In genomic region chr6:27154696-27155095, GRCh38 we compare ENCODE assay signal across 17 cellular contexts.
DNase-seq lines count a peak whose midpoint lies in the region; ATAC-seq, FAIRE-seq and TF ChIP-seq lines count a peak whose summit lies in the region.
"Had no signal": no experiment of that assay in that cellular context is flagged by ENCODE, and none has a peak within 500 bp of the region (broad histone marks: within the 10 kb centered on the region; RNA-seq: fewer than 3 reads in every experiment).

No MANE protein-coding gene starts in this region.

- H3K4me1 ChIP-seq in OCI-LY7 (ENCODE audit: insufficient read depth, low read length, poor library complexity, severe bottlenecking) (peaks cover 48% of the 10 kb centered on the region), GM12878 (ENCODE audit: control insufficient read depth, insufficient read depth, low read length) (peaks cover 8% of the 10 kb centered on the region)

- no peaks in the 10 kb centered on the region for H3K36me3 Mint-ChIP-seq in activated naive CD4-positive, alpha-beta T cell treated with anti-CD3 and anti-CD28 coated beads, Interleukin-2, amount 50 U/mL, for 24 hours

- H3K27ac Mint-ChIP-seq in activated naive CD4-positive, alpha-beta T cell treated with anti-CD3 and anti-CD28 coated beads, Interleukin-2, amount 50 U/mL, for 24 hours = peak overlapping the region; percentile 77

- no peaks in the 10 kb centered on the region for H3K27me3 ChIP-seq in GM12878 (replicated peaks in 1 of 2; ENCODE audit: control insufficient read depth in 2 of 2, insufficient read depth in 2 of 2, low read length in 1 of 2)
- H3K27me3 ChIP-seq: SJSA1, upper lobe of left lung had no signal

- CTCF ChIA-PET in OCI-LY7 (lab: Charles Lee; ENCODE audit: unreplicated experiment) (interaction anchor here (0.9 kb wide), 1 partner anchor 11 kb away, joined by 3 read pairs; no protein-coding TSS in a partner anchor), GM12878 (lab: Yijun Ruan, JAX) (interaction anchor here (1.0 to 5.7 kb wide), 7 partner anchors 7 to 641 kb away, joined by 3 to 46 read pairs (median 5); a partner anchor contains a TSS)

- H3K4me1 Mint-ChIP-seq in activated naive CD4-positive, alpha-beta T cell treated with anti-CD3 and anti-CD28 coated beads, Interleukin-2, amount 50 U/mL, for 24 hours = peaks cover 39% of the 10 kb centered on the region
- H3K4me1 Mint-ChIP-seq: endodermal cell had no signal

- H2AFZ ChIP-seq in OCI-LY7 (ENCODE audit: low read length) (peak overlapping the region; percentile 79; the same call in 1 of the 2 replicates), GM12878 (ENCODE audit: control insufficient read depth, low read depth, low read length) (peak overlapping the region; percentile 35)

- DNase-seq in activated naive CD4-positive, alpha-beta T cell (lab: John Stamatoyannopoulos, UW) = no peak
- DNase-seq in OCI-LY7 (ENCODE audit: low spot score) = no peak
- no peak for DNase-seq in GM12878 (ENCODE audit: low read depth, low spot score)
- DNase-seq in NCI-H1105 (lab: John Stamatoyannopoulos, UW) = no peak
- DNase-seq: activated CD4-positive, alpha-beta T cell treated with anti-CD3 and anti-CD28 coated beads for 1 hour; endodermal cell; KBM-7; NCI-H1105 treated with DMSO at 0.1 percent for 48 hours; NCI-H2171; right cardiac atrium; T1000; upper lobe of left lung had no signal

- RAD21 ChIA-PET in GM12878 (lab: Charles Lee; ENCODE audit: unreplicated experiment) = interaction anchor here (1.3 to 5.3 kb wide), 4 partner anchors 21 to 738 kb away, joined by 4 to 37 read pairs (median 8); a partner anchor contains a TSS

- H3K36me3 ChIP-seq in OCI-LY7 (ENCODE audit: insufficient read depth, low read length) = no peaks in the 10 kb centered on the region
- no peaks in the 10 kb centered on the region for H3K36me3 ChIP-seq in GM12878 (ENCODE audit: control insufficient read depth in 2 of 2, insufficient read depth in 2 of 2, low read length in 1 of 2)
- H3K36me3 ChIP-seq: SJSA1, upper lobe of left lung had no signal

- H3K9ac ChIP-seq in GM12878 (ENCODE audit: control insufficient read depth, insufficient read depth, low read length) = no peak overlapping the region

- BruUV-seq in OCI-LY7 (replicated peaks; lab: Mats Ljungman, UMichigan) (no TSS peak), GM12878 (replicated peaks; lab: Mats Ljungman, UMichigan) (no TSS peak)

- H4K20me1 ChIP-seq in OCI-LY7 (ENCODE audit: insufficient read depth, low read length) (no peaks in the 10 kb centered on the region), GM12878 (ENCODE audit: control insufficient read depth, insufficient read depth) (no peaks in the 10 kb centered on the region)

- TF ChIP-seq RAD21 in GM12878 (IDR thresholded peaks at IDR 0.05; ENCODE audit: insufficient read depth, low read depth, low read length) = no peak

- in situ Hi-C loops in GM12878 (cut with MboI) = loop anchor here (10.0 to 25.0 kb wide), 2 partner anchors 650 to 1208 kb away; a partner anchor contains a TSS

- FAIRE-seq in GM12878 (lab: Jason Lieb, UNC) = no peak

- no peaks in the 10 kb centered on the region for H3K27me3 Mint-ChIP-seq in activated naive CD4-positive, alpha-beta T cell treated with anti-CD3 and anti-CD28 coated beads, Interleukin-2, amount 50 U/mL, for 24 hours

- POLR2A ChIA-PET in OCI-LY7 (lab: Charles Lee) (interaction anchor here (0.6 to 5.4 kb wide), 9 partner anchors 9 to 1454 kb away, joined by 3 to 62 read pairs (median 9); a partner anchor contains a TSS), GM12878 (lab: Charles Lee) (interaction anchor here (1.0 to 3.4 kb wide), 4 partner anchors 8 to 653 kb away, joined by 3 to 27 read pairs (median 12); a partner anchor contains a TSS)

- ATAC-seq in GM12878 (0 out of 3 replicates have a peak, but pooled peaks have one; percentile 10), GM21390 (IDR thresholded peaks at IDR 0.05; ENCODE audit: unreplicated experiment) (no peak), GM18502 (IDR thresholded peaks at IDR 0.05; ENCODE audit: poor library complexity, unreplicated experiment) (no peak), HG02885 (IDR thresholded peaks at IDR 0.05; ENCODE audit: poor library complexity, unreplicated experiment) (no peak)
- ATAC-seq: right cardiac atrium had no signal

- peak overlapping the region; percentile 65 for H3K4me3 Mint-ChIP-seq in activated naive CD4-positive, alpha-beta T cell treated with anti-CD3 and anti-CD28 coated beads, Interleukin-2, amount 50 U/mL, for 24 hours
- H3K4me3 Mint-ChIP-seq: endodermal cell had no signal

- H3K9me3 Mint-ChIP-seq in activated naive CD4-positive, alpha-beta T cell treated with anti-CD3 and anti-CD28 coated beads, Interleukin-2, amount 50 U/mL, for 24 hours = no peaks in the 10 kb centered on the region
- H3K9me3 Mint-ChIP-seq: endodermal cell had no signal

- H3K79me2 ChIP-seq in OCI-LY7 (ENCODE audit: insufficient read depth, low read depth, low read length) (no peaks in the 10 kb centered on the region), GM12878 (ENCODE audit: control insufficient read depth, insufficient read depth, low read length) (no peaks in the 10 kb centered on the region)

- H3K27ac ChIP-seq in OCI-LY7 (ENCODE audit: low read depth, low read length, poor library complexity, severe bottlenecking) (peak overlapping the region; percentile 92), GM12878 (ENCODE audit: control insufficient read depth, insufficient read depth) (peak overlapping the region; percentile 27; the same call in 1 of the 2 replicates)
- H3K27ac ChIP-seq: SJSA1, upper lobe of left lung had no signal

- H3K4me2 ChIP-seq in OCI-LY7 (ENCODE audit: low read length) = peak overlapping the region; percentile 65
- H3K4me2 ChIP-seq in GM12878 (ENCODE audit: control insufficient read depth, insufficient read depth) = peak overlapping the region; percentile 7; the same call in 1 of the 2 replicates

- SMC1A ChIA-PET in GM12878 (lab: Charles Lee; ENCODE audit: uncharacterized antibody, unreplicated experiment) = interaction anchor here (1.2 to 3.8 kb wide), 5 partner anchors 10 to 317 kb away, joined by 3 to 29 read pairs (median 5); no protein-coding TSS in a partner anchor

- no peak for TF ChIP-seq POLR2A in GM12878 (IDR thresholded peaks at IDR 0.05; ENCODE audit: low read depth, low read length)

- 86% methylated on average over 1 of the region's 1 CpG for WGBS in GM12878 (ENCODE audit: insufficient coverage, insufficient replicate concordance, low lambda C conversion rate, missing lambda C conversion rate)

- H3K9me3 ChIP-seq in OCI-LY7 (ENCODE audit: low read length) = no peaks in the 10 kb centered on the region
- H3K9me3 ChIP-seq in GM12878 (replicated peaks; ENCODE audit: control insufficient read depth, insufficient read depth, low read length) = no peaks in the 10 kb centered on the region
- H3K9me3 ChIP-seq: SJSA1, upper lobe of left lung had no signal

- no peak for TF ChIP-seq CTCF in OCI-LY7 (conservative IDR thresholded peaks at IDR 0.05; ENCODE audit: low read length)
- TF ChIP-seq CTCF in GM12878 (IDR thresholded peaks at IDR 0.05 in 2 of 3, conservative IDR thresholded peaks at IDR 0.05 in 1 of 3; ENCODE audit: control insufficient read depth in 2 of 3, extremely low read depth in 1 of 3, insufficient read depth in 1 of 3, low read depth in 3 of 3, low read length in 3 of 3) = no peak

- TF ChIP-seq EP300 in GM12878 (IDR thresholded peaks at IDR 0.05; ENCODE audit: borderline replicate concordance in 1 of 2, control insufficient read depth in 1 of 2, low read depth in 2 of 2, low read length in 2 of 2) = no peak

- intact Hi-C loops in OCI-LY7 (cut with micrococcal nuclease; ENCODE audit: unreplicated experiment) (loop anchor here (2.0 to 5.0 kb wide), 3 partner anchors 98 to 652 kb away; a partner anchor contains a TSS), GM12878 (cut with micrococcal nuclease; ENCODE audit: unreplicated experiment) (loop anchor here (5.0 kb wide), 1 partner anchor 547 kb away; no protein-coding TSS in a partner anchor)

- H3K4me3 ChIP-seq in OCI-LY7 (ENCODE audit: low read depth, low read length, poor library complexity, severe bottlenecking) (peak overlapping the region; percentile 29), GM12878 (no peak overlapping the region)
- H3K4me3 ChIP-seq: SJSA1, upper lobe of left lung had no signal

- H3K9me2 ChIP-seq in OCI-LY7 (ENCODE audit: insufficient read depth, low read length) = no peaks in the 10 kb centered on the region

TF ChIP-seq in GM12878, 131 proteins besides CTCF, POLR2A, EP300 and RAD21 (continues in another document):
- TF ChIP-seq BHLHE40 (IDR thresholded peaks at IDR 0.05; ENCODE audit: borderline replicate concordance in 1 of 2, low read depth in 2 of 2, low read length in 1 of 2) (no peak), ASH2L (IDR thresholded peaks at IDR 0.05; ENCODE audit: borderline replicate concordance, low read depth) (no peak), YY1 (IDR thresholded peaks at IDR 0.05; ENCODE audit: low read depth, low read length) (no peak), NR2C2 (IDR thresholded peaks at IDR 0.05; ENCODE audit: borderline replicate concordance, control insufficient read depth, insufficient read length, low read depth) (no peak), MYB (IDR thresholded peaks at IDR 0.05; ENCODE audit: borderline replicate concordance, low read depth, low read length) (no peak), FOXM1 (IDR thresholded peaks at IDR 0.05; ENCODE audit: low read depth, low read length) (no peak), PRDM15 (CRISPR knock-in tag; IDR thresholded peaks at IDR 0.05) (no peak)
